31 cellular contexts compared by ENCODE assay signal in genomic region chr20:62659488-62659887, GRCh38. TPM values are rescaled to one million over a fixed set of nuclear protein-coding genes. Genes with fewer than 3 reads are reported as not detected.
"Had no signal": no experiment of that assay in that cellular context is flagged by ENCODE, and none has a peak within 500 bp of the region (broad histone marks: within the 10 kb centered on the region; RNA-seq: fewer than 3 reads in every experiment).

No MANE protein-coding gene starts in this region.

- H3K27ac ChIP-seq: brain microvascular endothelial cell, KMS-11, PC-9 had no signal

- H3K27me3 ChIP-seq: brain microvascular endothelial cell had no signal

- H3K4me3 ChIP-seq: PC-9 had no signal

- H3K36me3 ChIP-seq: brain microvascular endothelial cell had no signal

- H3K4me2 ChIP-seq: KMS-11, PC-9 had no signal

- ATAC-seq: activated CD8-positive, alpha-beta T cell treated with anti-CD3 and anti-CD28 coated beads for 36 hours; activated T-cell treated with anti-CD3 and anti-CD28 coated beads, Interleukin-2, amount 50 U/mL, for 72 hours; activated T-helper 17 cell treated with anti-CD3 and anti-CD28 coated beads, Interleukin-2, amount 50 U/mL, for 72 hours had no signal

- H2AFZ ChIP-seq: PC-9 had no signal

- H3K9ac ChIP-seq: KMS-11 had no signal

- DNase-seq: activated CD4-positive, alpha-beta T cell treated with anti-CD3 and anti-CD28 coated beads, Interleukin-2, amount 10 ng/mL, durations not matched to agents 24 days and 14 days; activated CD4-positive, alpha-beta T cell treated with anti-CD3 and anti-CD28 coated beads, Interleukin-2, amount 50 U/mL, for 4 hours; activated CD8-positive, alpha-beta T cell treated with anti-CD3 and anti-CD28 coated beads for 36 hours; activated effector memory CD4-positive, alpha-beta T cell treated with anti-CD3 and anti-CD28 coated beads, Interleukin-2, amount 50 U/mL, for 16 hours; activated naive CD4-positive, alpha-beta T cell treated with Interleukin-2 at 50 U/mL for 16 hours; activated T-cell treated with anti-CD3 and anti-CD28 coated beads, Interleukin-2, amount 50 U/mL, for 1 hour; activated T-cell treated with anti-CD3 and anti-CD28 coated beads, Interleukin-2, amount 50 U/mL, for 72 hours; amniotic stem cell; brain microvascular endothelial cell; central memory CD4-positive, alpha-beta T cell; NCI-H1092 treated with DMSO at 0.1 percent for 48 hours; NCI-H1417; NCI-H146; NCI-H187; NCI-H2029 treated with DMSO at 0.1 percent for 48 hours; NCI-H2107; NCI-H510A; NCI-H526; NCI-H748 treated with DMSO at 0.1 percent for 48 hours; PC-9; Right ventricle myocardium superior; SW 1271; T-helper 1 cell; T-helper 2 cell; T-helper 9 cell had no signal

- FAIRE-seq: RCC 7860 had no signal

RNA-seq across cellular contexts. Expression of gene NTSR1, which starts 49.1 kb away (rescaled TPM):
- total RNA-seq: activated CD4-positive, alpha-beta T cell treated with anti-CD3 and anti-CD28 coated beads, Interleukin-2, amount 10 ng/mL, durations not matched to agents 24 days and 14 days; activated CD8-positive, alpha-beta memory T cell treated with anti-CD3 and anti-CD28 coated beads for 36 hours; activated CD8-positive, alpha-beta T cell treated with anti-CD3 and anti-CD28 coated beads for 36 hours; activated T-cell treated with anti-CD3 and anti-CD28 coated beads, Interleukin-2, amount 50 U/mL, for 72 hours; activated T-helper 17 cell treated with anti-CD3 and anti-CD28 coated beads, Interleukin-2, amount 50 U/mL, for 72 hours; aorta; OCI-LY7; Right ventricle myocardium superior had no signal
- polyA plus RNA-seq: aorta had no signal
